ENCODE assay signal across 1 cellular context in the genomic region with DNA sequence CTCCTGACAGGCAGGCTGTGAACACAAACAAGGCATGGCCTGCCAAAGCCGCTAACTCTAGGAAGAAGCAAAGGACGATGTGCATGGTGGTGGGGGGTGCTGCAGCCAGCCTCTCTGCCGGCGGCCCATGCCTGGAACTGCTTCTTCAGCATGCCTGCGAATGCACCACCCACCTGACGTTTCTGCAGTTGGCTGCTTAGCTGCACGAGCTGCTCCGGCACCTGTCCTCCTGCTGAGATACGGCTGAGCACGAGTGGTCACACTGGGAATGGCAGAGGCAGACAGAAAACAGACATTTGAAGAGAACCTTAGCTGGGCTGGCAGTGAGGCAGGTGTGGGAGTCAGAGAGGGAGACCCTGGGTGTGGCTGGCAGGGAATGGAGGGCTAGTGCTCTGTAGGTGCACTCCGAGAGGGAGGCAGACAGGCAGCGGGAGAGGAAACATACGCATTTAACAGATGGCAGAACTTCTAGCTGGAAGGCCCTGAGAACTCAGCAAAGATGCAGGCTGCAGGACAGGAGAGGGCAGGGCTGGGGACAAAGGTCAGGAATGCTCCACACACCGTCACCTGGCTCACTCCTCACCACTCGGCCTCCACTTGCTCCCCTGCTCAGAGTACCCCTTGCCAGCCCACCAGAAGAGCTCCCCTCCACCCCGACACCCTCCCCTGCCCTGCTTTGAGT.
TF ChIP-seq lines count a peak whose summit lies in the region.

No MANE protein-coding gene starts in this region.

TF ChIP-seq in HepG2, 621 proteins besides CTCF, POLR2A, EP300 and RAD21:
- TF ChIP-seq ZNF841 (CRISPR knock-in tag; IDR thresholded peaks at IDR 0.05; ENCODE audit: borderline replicate concordance) (no peak), HNF4G (IDR thresholded peaks at IDR 0.05; ENCODE audit: borderline replicate concordance, low read depth, low read length) (peak; percentile 25; the same call in 1 of the 2 replicates), HNF4G (CRISPR knock-in tag; IDR thresholded peaks at IDR 0.05; ENCODE audit: borderline replicate concordance, low read depth) (no peak), ZNF891 (CRISPR knock-in tag; IDR thresholded peaks at IDR 0.05) (no peak), HOXA3 (CRISPR knock-in tag; IDR thresholded peaks at IDR 0.05) (0 out of 2 replicates have a peak, but pooled peaks have one; percentile 14), HNF4A (CRISPR knock-in tag; IDR thresholded peaks at IDR 0.05) (peak; percentile 38), MTA1 (CRISPR knock-in tag; IDR thresholded peaks at IDR 0.05; ENCODE audit: borderline replicate concordance) (0 out of 2 replicates have a peak, but pooled peaks have one; percentile 33), TP53 (CRISPR knock-in tag; conservative IDR thresholded peaks at IDR 0.05) (no peak), ZNF225 (CRISPR knock-in tag; IDR thresholded peaks at IDR 0.05) (no peak)
- TF ChIP-seq, protein P1, sequence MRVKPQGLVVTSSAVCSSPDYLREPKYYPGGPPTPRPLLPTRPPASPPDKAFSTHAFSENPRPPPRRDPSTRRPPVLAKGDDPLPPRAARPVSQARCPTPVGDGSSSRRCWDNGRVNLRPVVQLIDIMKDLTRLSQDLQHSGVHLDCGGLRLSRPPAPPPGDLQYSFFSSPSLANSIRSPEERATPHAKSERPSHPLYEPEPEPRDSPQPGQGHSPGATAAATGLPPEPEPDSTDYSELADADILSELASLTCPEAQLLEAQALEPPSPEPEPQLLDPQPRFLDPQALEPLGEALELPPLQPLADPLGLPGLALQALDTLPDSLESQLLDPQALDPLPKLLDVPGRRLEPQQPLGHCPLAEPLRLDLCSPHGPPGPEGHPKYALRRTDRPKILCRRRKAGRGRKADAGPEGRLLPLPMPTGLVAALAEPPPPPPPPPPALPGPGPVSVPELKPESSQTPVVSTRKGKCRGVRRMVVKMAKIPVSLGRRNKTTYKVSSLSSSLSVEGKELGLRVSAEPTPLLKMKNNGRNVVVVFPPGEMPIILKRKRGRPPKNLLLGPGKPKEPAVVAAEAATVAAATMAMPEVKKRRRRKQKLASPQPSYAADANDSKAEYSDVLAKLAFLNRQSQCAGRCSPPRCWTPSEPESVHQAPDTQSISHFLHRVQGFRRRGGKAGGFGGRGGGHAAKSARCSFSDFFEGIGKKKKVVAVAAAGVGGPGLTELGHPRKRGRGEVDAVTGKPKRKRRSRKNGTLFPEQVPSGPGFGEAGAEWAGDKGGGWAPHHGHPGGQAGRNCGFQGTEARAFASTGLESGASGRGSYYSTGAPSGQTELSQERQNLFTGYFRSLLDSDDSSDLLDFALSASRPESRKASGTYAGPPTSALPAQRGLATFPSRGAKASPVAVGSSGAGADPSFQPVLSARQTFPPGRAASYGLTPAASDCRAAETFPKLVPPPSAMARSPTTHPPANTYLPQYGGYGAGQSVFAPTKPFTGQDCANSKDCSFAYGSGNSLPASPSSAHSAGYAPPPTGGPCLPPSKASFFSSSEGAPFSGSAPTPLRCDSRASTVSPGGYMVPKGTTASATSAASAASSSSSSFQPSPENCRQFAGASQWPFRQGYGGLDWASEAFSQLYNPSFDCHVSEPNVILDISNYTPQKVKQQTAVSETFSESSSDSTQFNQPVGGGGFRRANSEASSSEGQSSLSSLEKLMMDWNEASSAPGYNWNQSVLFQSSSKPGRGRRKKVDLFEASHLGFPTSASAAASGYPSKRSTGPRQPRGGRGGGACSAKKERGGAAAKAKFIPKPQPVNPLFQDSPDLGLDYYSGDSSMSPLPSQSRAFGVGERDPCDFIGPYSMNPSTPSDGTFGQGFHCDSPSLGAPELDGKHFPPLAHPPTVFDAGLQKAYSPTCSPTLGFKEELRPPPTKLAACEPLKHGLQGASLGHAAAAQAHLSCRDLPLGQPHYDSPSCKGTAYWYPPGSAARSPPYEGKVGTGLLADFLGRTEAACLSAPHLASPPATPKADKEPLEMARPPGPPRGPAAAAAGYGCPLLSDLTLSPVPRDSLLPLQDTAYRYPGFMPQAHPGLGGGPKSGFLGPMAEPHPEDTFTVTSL (CRISPR knock-in tag; IDR thresholded peaks at IDR 0.05; ENCODE audit: borderline replicate concordance) = no peak
- TF ChIP-seq, protein P2, sequence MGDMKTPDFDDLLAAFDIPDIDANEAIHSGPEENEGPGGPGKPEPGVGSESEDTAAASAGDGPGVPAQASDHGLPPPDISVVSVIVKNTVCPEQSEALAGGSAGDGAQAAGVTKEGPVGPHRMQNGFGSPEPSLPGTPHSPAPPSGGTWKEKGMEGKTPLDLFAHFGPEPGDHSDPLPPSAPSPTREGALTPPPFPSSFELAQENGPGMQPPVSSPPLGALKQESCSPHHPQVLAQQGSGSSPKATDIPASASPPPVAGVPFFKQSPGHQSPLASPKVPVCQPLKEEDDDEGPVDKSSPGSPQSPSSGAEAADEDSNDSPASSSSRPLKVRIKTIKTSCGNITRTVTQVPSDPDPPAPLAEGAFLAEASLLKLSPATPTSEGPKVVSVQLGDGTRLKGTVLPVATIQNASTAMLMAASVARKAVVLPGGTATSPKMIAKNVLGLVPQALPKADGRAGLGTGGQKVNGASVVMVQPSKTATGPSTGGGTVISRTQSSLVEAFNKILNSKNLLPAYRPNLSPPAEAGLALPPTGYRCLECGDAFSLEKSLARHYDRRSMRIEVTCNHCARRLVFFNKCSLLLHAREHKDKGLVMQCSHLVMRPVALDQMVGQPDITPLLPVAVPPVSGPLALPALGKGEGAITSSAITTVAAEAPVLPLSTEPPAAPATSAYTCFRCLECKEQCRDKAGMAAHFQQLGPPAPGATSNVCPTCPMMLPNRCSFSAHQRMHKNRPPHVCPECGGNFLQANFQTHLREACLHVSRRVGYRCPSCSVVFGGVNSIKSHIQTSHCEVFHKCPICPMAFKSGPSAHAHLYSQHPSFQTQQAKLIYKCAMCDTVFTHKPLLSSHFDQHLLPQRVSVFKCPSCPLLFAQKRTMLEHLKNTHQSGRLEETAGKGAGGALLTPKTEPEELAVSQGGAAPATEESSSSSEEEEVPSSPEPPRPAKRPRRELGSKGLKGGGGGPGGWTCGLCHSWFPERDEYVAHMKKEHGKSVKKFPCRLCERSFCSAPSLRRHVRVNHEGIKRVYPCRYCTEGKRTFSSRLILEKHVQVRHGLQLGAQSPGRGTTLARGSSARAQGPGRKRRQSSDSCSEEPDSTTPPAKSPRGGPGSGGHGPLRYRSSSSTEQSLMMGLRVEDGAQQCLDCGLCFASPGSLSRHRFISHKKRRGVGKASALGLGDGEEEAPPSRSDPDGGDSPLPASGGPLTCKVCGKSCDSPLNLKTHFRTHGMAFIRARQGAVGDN (CRISPR knock-in tag; IDR thresholded peaks at IDR 0.05) = peak; percentile 32; the same call in 1 of the 2 replicates
- TF ChIP-seq, protein P3, sequence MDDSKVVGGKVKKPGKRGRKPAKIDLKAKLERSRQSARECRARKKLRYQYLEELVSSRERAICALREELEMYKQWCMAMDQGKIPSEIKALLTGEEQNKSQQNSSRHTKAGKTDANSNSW (CRISPR knock-in tag; IDR thresholded peaks at IDR 0.05; ENCODE audit: borderline replicate concordance) = no peak
- TF ChIP-seq, protein P4, sequence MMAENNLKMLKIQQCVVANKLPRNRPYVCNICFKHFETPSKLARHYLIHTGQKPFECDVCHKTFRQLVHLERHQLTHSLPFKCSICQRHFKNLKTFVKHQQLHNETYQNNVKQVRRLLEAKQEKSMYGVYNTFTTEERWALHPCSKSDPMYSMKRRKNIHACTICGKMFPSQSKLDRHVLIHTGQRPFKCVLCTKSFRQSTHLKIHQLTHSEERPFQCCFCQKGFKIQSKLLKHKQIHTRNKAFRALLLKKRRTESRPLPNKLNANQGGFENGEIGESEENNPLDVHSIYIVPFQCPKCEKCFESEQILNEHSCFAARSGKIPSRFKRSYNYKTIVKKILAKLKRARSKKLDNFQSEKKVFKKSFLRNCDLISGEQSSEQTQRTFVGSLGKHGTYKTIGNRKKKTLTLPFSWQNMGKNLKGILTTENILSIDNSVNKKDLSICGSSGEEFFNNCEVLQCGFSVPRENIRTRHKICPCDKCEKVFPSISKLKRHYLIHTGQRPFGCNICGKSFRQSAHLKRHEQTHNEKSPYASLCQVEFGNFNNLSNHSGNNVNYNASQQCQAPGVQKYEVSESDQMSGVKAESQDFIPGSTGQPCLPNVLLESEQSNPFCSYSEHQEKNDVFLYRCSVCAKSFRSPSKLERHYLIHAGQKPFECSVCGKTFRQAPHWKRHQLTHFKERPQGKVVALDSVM (CRISPR knock-in tag; IDR thresholded peaks at IDR 0.05) = peak; percentile 90
